Comparison of ENCODE assay signal across 11 cellular contexts in the genomic region with DNA sequence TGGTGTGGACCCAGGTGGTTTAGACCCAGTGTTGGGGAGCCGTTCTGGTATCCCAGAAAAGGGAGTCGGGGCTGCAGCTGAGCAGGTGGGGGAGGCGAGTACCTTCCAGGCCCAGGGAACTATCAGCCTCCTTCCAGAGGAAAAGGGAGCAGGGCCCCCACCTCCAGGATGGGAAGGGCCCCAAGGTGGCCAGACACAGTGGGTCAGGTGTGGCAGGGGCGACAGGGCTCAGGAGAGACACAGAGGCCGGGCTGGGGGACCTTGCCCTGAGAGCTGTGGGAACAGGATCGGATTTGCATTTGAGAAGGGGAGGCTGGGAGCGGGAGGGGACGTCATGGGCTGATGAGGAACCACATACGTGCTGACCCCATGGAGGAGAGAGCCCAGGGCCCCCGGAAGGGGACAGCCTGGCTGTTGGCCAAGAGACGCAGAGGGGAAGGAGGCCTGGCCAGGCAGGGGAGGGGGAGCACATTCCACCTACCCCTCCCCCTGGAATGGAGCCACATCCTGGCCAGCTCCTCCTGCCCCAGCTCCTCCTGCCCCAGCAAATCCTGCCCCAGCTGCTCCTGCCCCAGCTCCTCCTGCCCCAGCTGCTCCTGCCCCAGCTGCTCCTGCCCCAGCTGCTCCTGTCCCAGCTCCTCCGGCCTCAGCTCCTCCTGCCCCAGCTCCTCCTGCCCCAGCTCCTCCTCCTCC. TPM values are rescaled to one million over a fixed set of nuclear protein-coding genes. Genes with fewer than 3 reads are reported as not detected.
DNase-seq lines count a peak whose midpoint lies in the region; ATAC-seq and TF ChIP-seq lines count a peak whose summit lies in the region.
"Had no signal": no experiment of that assay in that cellular context is flagged by ENCODE, and none has a peak within 500 bp of the region (broad histone marks: within the 10 kb centered on the region; RNA-seq: fewer than 3 reads in every experiment).

No MANE protein-coding gene starts in this region.

- no peak overlapping the region for H4K5ac ChIP-seq in mesendoderm (ENCODE audit: low read length)

- no peak for TF ChIP-seq CTCF in C4-2B (conservative IDR thresholded peaks at IDR 0.05)
- no peak for TF ChIP-seq CTCF in choroid plexus epithelial cell (conservative IDR thresholded peaks at IDR 0.05; ENCODE audit: low read depth, low read length)

- peak overlapping the region; percentile 86 for H3K18ac ChIP-seq in mesendoderm (ENCODE audit: low read length)

- H3K36me3 ChIP-seq in HUES64 (ENCODE audit: insufficient read depth, low read length): no peaks in the 10 kb centered on the region
- no peaks in the 10 kb centered on the region for H3K36me3 ChIP-seq in mesendoderm (ENCODE audit: control insufficient read depth, insufficient read depth, low read length)

- H3K4me3 ChIP-seq in HUES64 (ENCODE audit: low read length): no peak overlapping the region
- no peak overlapping the region for H3K4me3 ChIP-seq in choroid plexus epithelial cell (ENCODE audit: low read depth, low read length)
- no peak overlapping the region for H3K4me3 ChIP-seq in mesendoderm (ENCODE audit: low read length)

- no peak overlapping the region for H2AK5ac ChIP-seq in mesendoderm (ENCODE audit: low read length)

- H3K9ac ChIP-seq in HUES64 (ENCODE audit: low read depth, low read length) (no peak overlapping the region), mesendoderm (ENCODE audit: low read length) (peak overlapping the region; percentile 3)

- peak overlapping the region; percentile 63 for H2BK5ac ChIP-seq in mesendoderm (ENCODE audit: low read length)

- peak; percentile 40 for DNase-seq in choroid plexus epithelial cell (ENCODE audit: low read depth)
- DNase-seq in mesendoderm: peak; percentile 90
- no peak for DNase-seq in activated CD4-positive, alpha-beta T cell treated with anti-CD3 and anti-CD28 coated beads for 48 hours
- DNase-seq in activated naive CD4-positive, alpha-beta T cell (lab: John Stamatoyannopoulos, UW): no peak
- DNase-seq in putamen (ENCODE audit: low spot score): no peak
- DNase-seq: Kasumi-1; OCI-M1; stimulated activated naive CD8-positive, alpha-beta T cell treated with anti-CD3 and anti-CD28 coated beads, Interleukin-15, amount 100 ng/mL, for 72 hours had no signal

- peak overlapping the region; percentile 23 for H3K27ac ChIP-seq in C4-2B
- peak overlapping the region; percentile 69 for H3K27ac ChIP-seq in HUES64 (ENCODE audit: low read depth, low read length)
- peak overlapping the region; percentile 19 for H3K27ac ChIP-seq in mesendoderm (ENCODE audit: low read depth, low read length)

- H3K79me1 ChIP-seq in mesendoderm (ENCODE audit: low read length): no peaks in the 10 kb centered on the region

- peak overlapping the region; percentile 74 for H3K4ac ChIP-seq in mesendoderm (ENCODE audit: low read depth, low read length)

- H3K4me1 ChIP-seq in HUES64 (ENCODE audit: insufficient read depth, low read length): peaks cover 10% of the 10 kb centered on the region
- peaks cover 9% of the 10 kb centered on the region for H3K4me1 ChIP-seq in mesendoderm (ENCODE audit: control insufficient read depth, low read depth, low read length)

- no peak overlapping the region for H2BK15ac ChIP-seq in mesendoderm (replicated peaks; ENCODE audit: low read depth)

- H3K27me3 ChIP-seq in HUES64 (ENCODE audit: insufficient read depth, low read length): no peaks in the 10 kb centered on the region
- no peaks in the 10 kb centered on the region for H3K27me3 ChIP-seq in mesendoderm (ENCODE audit: insufficient read depth, low read length, poor library complexity)

- 41% methylated on average over 12 of the region's 12 CpGs for WGBS in HUES64
- WGBS in mesendoderm (ENCODE audit: extremely low coverage, insufficient coverage, low lambda C conversion rate): no CpG with 5 or more reads among the region's 12 CpGs

- no peak for ATAC-seq in HG03457 (IDR thresholded peaks at IDR 0.05; ENCODE audit: unreplicated experiment)
- ATAC-seq: stimulated activated naive CD8-positive, alpha-beta T cell treated with anti-CD3 and anti-CD28 coated beads, Interleukin-15, amount 100 ng/mL, for 72 hours had no signal

- H3K56ac ChIP-seq in mesendoderm (ENCODE audit: low read length): peak overlapping the region; percentile 57

- no peaks in the 10 kb centered on the region for H3K9me3 ChIP-seq in HUES64 (ENCODE audit: insufficient read depth, low read depth, low read length)

- no peaks in the 10 kb centered on the region for H3K79me2 ChIP-seq in mesendoderm (ENCODE audit: control insufficient read depth, insufficient read depth, low read length)

- no peak overlapping the region for H3K23ac ChIP-seq in mesendoderm (ENCODE audit: low read length)

- H3K4me2 ChIP-seq in mesendoderm (ENCODE audit: low read length): no peak overlapping the region

- H4K8ac ChIP-seq in mesendoderm (ENCODE audit: low read depth, low read length): no peak overlapping the region

- H2BK120ac ChIP-seq in mesendoderm (ENCODE audit: low read depth, low read length): peak overlapping the region; percentile 50

RNA-seq across cellular contexts. Expression of gene TTYH3, which starts 9.7 kb away (rescaled TPM):
- polyA plus RNA-seq in HUES64 (2013, experiment 1 of 2): 83.8 TPM
- polyA plus RNA-seq in HUES64 (2013, experiment 2 of 2): 102 TPM
- 98.9 TPM for polyA plus RNA-seq in mesendoderm (2013, experiment 1 of 2)
- polyA plus RNA-seq in mesendoderm (2013, experiment 2 of 2): 97.0 TPM

Comparison
In these comparisons a context has a peak if more than half of its experiments do, and no peak if none do; other contexts are left out.
1. H3K27ac ChIP-seq: peak in every context shown above with its lines; median percentile 69 in HUES64; 23 in C4-2B; 19 in mesendoderm.
2. DNase-seq: peak in choroid plexus epithelial cell (single experiment) and mesendoderm (single experiment); none in activated CD4-positive, alpha-beta T cell treated with anti-CD3 and anti-CD28 coated beads for 48 hours (single experiment), activated naive CD4-positive, alpha-beta T cell (0 of 4) and putamen (single experiment).